In genomic region chr1:188782220-188782841, GRCh38 we compare ENCODE assay signal across 8 cellular contexts.
DNase-seq lines count a peak whose midpoint lies in the region; ATAC-seq, FAIRE-seq and TF ChIP-seq lines count a peak whose summit lies in the region.

No MANE protein-coding gene starts in this region.

- H4K20me1 ChIP-seq in H1 (replicated peaks in 1 of 2; ENCODE audit: control insufficient read depth in 1 of 2, insufficient read depth in 2 of 2, low read length in 2 of 2): no peaks in the 10 kb centered on the region

- H4K8ac ChIP-seq in H1 (ENCODE audit: extremely low read depth, insufficient read depth, low read length): no peak overlapping the region

- intact Hi-C loops in activated T-helper 2 cell treated with anti-CD3 and anti-CD28 coated beads, Interferon-gamma antibody, Interleukin-2, Interleukin-4, amounts not matched to agents 10 μg/mL and 5 μg/mL and 100 μg/mL, durations not matched to agents 14 hours and 24 hours and 36 hours (cut with micrococcal nuclease): no loop called here

- H4K5ac ChIP-seq in H1 (ENCODE audit: insufficient read length, low read depth, low read length): no peak overlapping the region

- no peak overlapping the region for H3K4me3 ChIP-seq in H1 (ENCODE audit: extremely low read depth in 1 of 4, insufficient read depth in 2 of 4, low read depth in 3 of 4, low read length in 4 of 4)

- peak; percentile 51 to 86 (median 63) for TF ChIP-seq CTCF in H1 (IDR thresholded peaks at IDR 0.05; ENCODE audit: control extremely low read depth in 1 of 3, insufficient read depth in 1 of 3, low read depth in 1 of 3, low read length in 3 of 3)

- no peak overlapping the region for H2BK5ac ChIP-seq in H1 (ENCODE audit: low read depth, low read length)

- H3K4me2 ChIP-seq in H1 (ENCODE audit: insufficient read depth in 1 of 2, low read depth in 2 of 2, low read length in 2 of 2): no peak overlapping the region

- H3K9me3 Mint-ChIP-seq in activated T-helper 2 cell treated with anti-CD3 and anti-CD28 coated beads, Interferon-gamma antibody, Interleukin-2, Interleukin-4, amounts not matched to agents 10 μg/mL and 5 μg/mL and 100 μg/mL, durations not matched to agents 14 hours and 24 hours and 36 hours: peaks cover 4% of the 10 kb centered on the region
- H3K9me3 Mint-ChIP-seq in natural killer cell treated with Interleukin-12 subunit alpha and Interleukin-12 subunit beta and Interleukin-15 and Interleukin-18, amount 100 ng/mL, for 72 hours: peaks cover 8% of the 10 kb centered on the region

- H4K91ac ChIP-seq in H1 (replicated peaks; ENCODE audit: insufficient read length, low read length): no peak overlapping the region

- H2BK12ac ChIP-seq in H1 (ENCODE audit: low read depth, low read length): no peak overlapping the region

- H3K56ac ChIP-seq in H1 (replicated peaks; ENCODE audit: insufficient read length, low read depth, low read length): no peak overlapping the region

- H3K9ac ChIP-seq in H1 (replicated peaks in 1 of 4; ENCODE audit: extremely low read depth in 1 of 4, low read depth in 3 of 4, low read length in 3 of 4): no peak overlapping the region

- TF ChIP-seq POLR2A in H1 (IDR thresholded peaks at IDR 0.05; ENCODE audit: control extremely low read depth in 1 of 2, low read depth in 2 of 2, low read length in 2 of 2): no peak

- H2AFZ ChIP-seq in H1 (ENCODE audit: low read length): no peak overlapping the region

- no peaks in the 10 kb centered on the region for H3K36me3 Mint-ChIP-seq in activated T-helper 2 cell treated with anti-CD3 and anti-CD28 coated beads, Interferon-gamma antibody, Interleukin-2, Interleukin-4, amounts not matched to agents 10 μg/mL and 5 μg/mL and 100 μg/mL, durations not matched to agents 14 hours and 24 hours and 36 hours (ENCODE audit: low read depth)
- H3K36me3 Mint-ChIP-seq in natural killer cell treated with Interleukin-12 subunit alpha and Interleukin-12 subunit beta and Interleukin-15 and Interleukin-18, amount 100 ng/mL, for 72 hours: peaks cover 4% of the 10 kb centered on the region

- no peaks in the 10 kb centered on the region for H3K27me3 ChIP-seq in H1 (replicated peaks in 1 of 4; ENCODE audit: control insufficient read depth in 3 of 4, extremely low read depth in 1 of 4, insufficient read depth in 3 of 4, low read length in 3 of 4)

- no peaks in the 10 kb centered on the region for H3K79me2 ChIP-seq in H1 (ENCODE audit: control insufficient read depth in 1 of 2, insufficient read depth in 2 of 2, low read length in 2 of 2)

- H3K27me3 Mint-ChIP-seq in activated T-helper 2 cell treated with anti-CD3 and anti-CD28 coated beads, Interferon-gamma antibody, Interleukin-2, Interleukin-4, amounts not matched to agents 10 μg/mL and 5 μg/mL and 100 μg/mL, durations not matched to agents 14 hours and 24 hours and 36 hours (ENCODE audit: low read depth): no peaks in the 10 kb centered on the region
- no peaks in the 10 kb centered on the region for H3K27me3 Mint-ChIP-seq in natural killer cell treated with Interleukin-12 subunit alpha and Interleukin-12 subunit beta and Interleukin-15 and Interleukin-18, amount 100 ng/mL, for 72 hours

- POLR2A ChIA-PET in H1 (lab: Charles Lee; ENCODE audit: partially characterized antibody): no interaction called here

- ATAC-seq in GM19324 (IDR thresholded peaks at IDR 0.05; ENCODE audit: low FRiP score, unreplicated experiment): peak; percentile 82
- peak; percentile 84 for ATAC-seq in HG03175 (IDR thresholded peaks at IDR 0.05; ENCODE audit: unreplicated experiment)
- no peak for ATAC-seq in natural killer cell treated with Interleukin-12 subunit alpha and Interleukin-12 subunit beta and Interleukin-15 and Interleukin-18, amount 100 ng/mL, for 72 hours

- H3K4me3 Mint-ChIP-seq in activated T-helper 2 cell treated with anti-CD3 and anti-CD28 coated beads, Interferon-gamma antibody, Interleukin-2, Interleukin-4, amounts not matched to agents 10 μg/mL and 5 μg/mL and 100 μg/mL, durations not matched to agents 14 hours and 24 hours and 36 hours (ENCODE audit: low read depth): no peak overlapping the region
- H3K4me3 Mint-ChIP-seq in natural killer cell treated with Interleukin-12 subunit alpha and Interleukin-12 subunit beta and Interleukin-15 and Interleukin-18, amount 100 ng/mL, for 72 hours: no peak overlapping the region

- no peak overlapping the region for H2BK15ac ChIP-seq in H1 (ENCODE audit: low read length)

- H3K4ac ChIP-seq in H1 (replicated peaks; ENCODE audit: insufficient read length, low read depth, low read length): no peak overlapping the region

- no peak overlapping the region for H3K27ac ChIP-seq in H1 (ENCODE audit: low read depth, low read length)

- H3K9me3 ChIP-seq in H1 (ENCODE audit: insufficient read depth in 2 of 2, low read depth in 1 of 2, low read length in 1 of 2): no peaks in the 10 kb centered on the region

- no peak for TF ChIP-seq EP300 in H1 (IDR thresholded peaks at IDR 0.05; ENCODE audit: borderline replicate concordance in 1 of 2, low read depth in 2 of 2, low read length in 2 of 2)

- no peak overlapping the region for H2BK120ac ChIP-seq in H1 (replicated peaks; ENCODE audit: low read depth, low read length)

- no peak overlapping the region for H3K14ac ChIP-seq in H1 (ENCODE audit: insufficient read length)

- H3K4me1 Mint-ChIP-seq in activated T-helper 2 cell treated with anti-CD3 and anti-CD28 coated beads, Interferon-gamma antibody, Interleukin-2, Interleukin-4, amounts not matched to agents 10 μg/mL and 5 μg/mL and 100 μg/mL, durations not matched to agents 14 hours and 24 hours and 36 hours (ENCODE audit: low read depth): no peaks in the 10 kb centered on the region
- H3K4me1 Mint-ChIP-seq in natural killer cell treated with Interleukin-12 subunit alpha and Interleukin-12 subunit beta and Interleukin-15 and Interleukin-18, amount 100 ng/mL, for 72 hours (ENCODE audit: low read depth in 2 of 2): no peaks in the 10 kb centered on the region

- H3K79me1 ChIP-seq in H1 (ENCODE audit: low read depth, low read length): no peaks in the 10 kb centered on the region

- 54% methylated on average over 6 of the region's 6 CpGs; no CpG with 5 or more reads in 1 of the 2 experiments for WGBS in H1 (ENCODE audit: extremely low coverage in 1 of 2, insufficient coverage in 1 of 2, insufficient read length in 1 of 2, insufficient replicate concordance in 2 of 2, low coverage in 1 of 2, low lambda C conversion rate in 2 of 2, missing lambda C conversion rate in 1 of 2), 2 experiments

- H2BK20ac ChIP-seq in H1 (ENCODE audit: low read length): no peak overlapping the region

- no peak overlapping the region for H2AK5ac ChIP-seq in H1 (ENCODE audit: low read depth, low read length)

- H3K36me3 ChIP-seq in H1 (ENCODE audit: control insufficient read depth in 2 of 4, insufficient read depth in 4 of 4, low read length in 3 of 4): no peaks in the 10 kb centered on the region

- CTCF ChIA-PET in H1 (lab: Charles Lee; ENCODE audit: partially characterized antibody): interaction anchor here (0.6 to 2.5 kb wide), 30 partner anchors 8 to 757 kb away, joined by 3 to 13 read pairs (median 3); no protein-coding TSS in a partner anchor

- no peak overlapping the region for H3K23ac ChIP-seq in H1 (ENCODE audit: insufficient read length)

- DNase-seq in D341Med (ENCODE audit: low spot score): peak; percentile 77
- peak; percentile 44 for DNase-seq in NCI-H82 treated with DMSO at 0.1 percent for 48 hours (lab: John Stamatoyannopoulos, UW; ENCODE audit: unreplicated experiment)
- DNase-seq in H1 (ENCODE audit: low read depth in 1 of 2, low spot score in 2 of 2): peak in 1 of 2 experiments; percentile 23
- DNase-seq in retina: peak; percentile 15
- no peak for DNase-seq in activated T-helper 2 cell treated with anti-CD3 and anti-CD28 coated beads, Interferon-gamma antibody, Interleukin-2, Interleukin-4, amounts not matched to agents 10 μg/mL and 5 μg/mL and 100 μg/mL, durations not matched to agents 14 hours and 24 hours and 36 hours (ENCODE audit: low spot score)
- DNase-seq in natural killer cell treated with Interleukin-12 subunit alpha and Interleukin-12 subunit beta and Interleukin-15 and Interleukin-18, amount 100 ng/mL, for 72 hours (ENCODE audit: low spot score): no peak

- H3K4me1 ChIP-seq in H1 (replicated peaks in 1 of 4; ENCODE audit: control insufficient read depth in 3 of 4, insufficient read depth in 4 of 4, low read length in 3 of 4): no peaks in the 10 kb centered on the region

- peak; percentile 71 to 83 for TF ChIP-seq RAD21 in H1 (IDR thresholded peaks at IDR 0.05 in 1 of 2, conservative IDR thresholded peaks at IDR 0.05 in 1 of 2; ENCODE audit: low read depth in 2 of 2, low read length in 2 of 2)

- H3K23me2 ChIP-seq in H1 (ENCODE audit: low read depth, low read length): no peaks in the 10 kb centered on the region

- H3K18ac ChIP-seq in H1 (ENCODE audit: extremely low read depth, low read length): no peak overlapping the region

- H3K27ac Mint-ChIP-seq in activated T-helper 2 cell treated with anti-CD3 and anti-CD28 coated beads, Interferon-gamma antibody, Interleukin-2, Interleukin-4, amounts not matched to agents 10 μg/mL and 5 μg/mL and 100 μg/mL, durations not matched to agents 14 hours and 24 hours and 36 hours: no peak overlapping the region
- no peak overlapping the region for H3K27ac Mint-ChIP-seq in natural killer cell treated with Interleukin-12 subunit alpha and Interleukin-12 subunit beta and Interleukin-15 and Interleukin-18, amount 100 ng/mL, for 72 hours

- peak; percentile 81 for FAIRE-seq in H1 (lab: Jason Lieb, UNC)

TF ChIP-seq in H1, 55 proteins besides CTCF, POLR2A, EP300 and RAD21 (continues in another document):
- no peak for TF ChIP-seq POU5F1 (IDR thresholded peaks at IDR 0.05; ENCODE audit: low read depth, low read length)
- no peak for TF ChIP-seq RNF2 (IDR thresholded peaks at IDR 0.05; ENCODE audit: borderline replicate concordance, low read depth, low read length, missing control alignments, poor library complexity, severe bottlenecking)
- TF ChIP-seq ATF3 (IDR thresholded peaks at IDR 0.05; ENCODE audit: insufficient read depth, low read depth, low read length): no peak
- no peak for TF ChIP-seq KDM5A (IDR thresholded peaks at IDR 0.05; ENCODE audit: low read length)
- TF ChIP-seq CREB1 (IDR thresholded peaks at IDR 0.05): no peak
- no peak for TF ChIP-seq ASH2L (IDR thresholded peaks at IDR 0.05; ENCODE audit: low read length)
- no peak for TF ChIP-seq EGR1 (IDR thresholded peaks at IDR 0.05; ENCODE audit: borderline replicate concordance, low read depth, low read length)
- TF ChIP-seq SIRT6 (IDR thresholded peaks at IDR 0.05; ENCODE audit: low read length): no peak
- TF ChIP-seq E2F6 (IDR thresholded peaks at IDR 0.05): no peak

Comparison
In these comparisons a context has a peak if more than half of its experiments do, and no peak if none do; other contexts are left out.
1. DNase-seq: peak in D341Med (single experiment), NCI-H82 treated with DMSO at 0.1 percent for 48 hours (single experiment) and retina (single experiment); none in activated T-helper 2 cell treated with anti-CD3 and anti-CD28 coated beads, Interferon-gamma antibody, Interleukin-2, Interleukin-4, amounts not matched to agents 10 μg/mL and 5 μg/mL and 100 μg/mL, durations not matched to agents 14 hours and 24 hours and 36 hours (single experiment) and natural killer cell treated with Interleukin-12 subunit alpha and Interleukin-12 subunit beta and Interleukin-15 and Interleukin-18, amount 100 ng/mL, for 72 hours (single experiment).
2. ATAC-seq: peak in GM19324 (single experiment) and HG03175 (single experiment); none in natural killer cell treated with Interleukin-12 subunit alpha and Interleukin-12 subunit beta and Interleukin-15 and Interleukin-18, amount 100 ng/mL, for 72 hours (0 of 2).